23 cellular contexts compared by ENCODE assay signal in genomic region chr6:105495515-105495914, GRCh38.
DNase-seq lines count a peak whose midpoint lies in the region; ATAC-seq and TF ChIP-seq lines count a peak whose summit lies in the region.
"Had no signal": no experiment of that assay in that cellular context is flagged by ENCODE, and none has a peak within 500 bp of the region (broad histone marks: within the 10 kb centered on the region; RNA-seq: fewer than 3 reads in every experiment).

No MANE protein-coding gene starts in this region.

- no peaks in the 10 kb centered on the region for H3K9me2 ChIP-seq in PC-3 (replicated peaks; ENCODE audit: low read length)

- peaks cover 16 to 18% of the 10 kb centered on the region in 2 donors for H3K4me1 Mint-ChIP-seq in natural killer cell treated with Interleukin-12 subunit alpha and Interleukin-12 subunit beta and Interleukin-15 and Interleukin-18, amount 100 ng/mL, for 72 hours (ENCODE audit: low read depth in 2 of 2)
- no peaks in the 10 kb centered on the region for H3K4me1 Mint-ChIP-seq in naive thymus-derived CD8-positive, alpha-beta T cell

- H3K4me3 Mint-ChIP-seq in natural killer cell treated with Interleukin-12 subunit alpha and Interleukin-12 subunit beta and Interleukin-15 and Interleukin-18, amount 100 ng/mL, for 72 hours, result no peak overlapping the region
- no peak overlapping the region for H3K4me3 Mint-ChIP-seq in naive thymus-derived CD8-positive, alpha-beta T cell
- H3K4me3 Mint-ChIP-seq: IgD-negative memory B cell, nephron progenitor cell had no signal

- peak; percentile 68 for DNase-seq in natural killer cell treated with Interleukin-12 subunit alpha and Interleukin-12 subunit beta and Interleukin-15 and Interleukin-18, amount 100 ng/mL, for 72 hours (ENCODE audit: low spot score)
- no peak for DNase-seq in stimulated activated CD4-positive, alpha-beta T cell treated with anti-CD3 and anti-CD28 coated beads, Interleukin-4, amount 100 ng/mL, for 4 hours
- no peak for DNase-seq in naive thymus-derived CD8-positive, alpha-beta T cell
- no peak for DNase-seq in PC-3
- DNase-seq: activated CD4-positive, CD25-positive, alpha-beta regulatory T cell; activated effector memory CD4-positive, alpha-beta T cell treated with Interleukin-2 at 50 U/mL for 16 hours; amniotic stem cell; BE2C; cerebellar nuclear complex; GDM1; hippocampal formation; mesendoderm; NCI-H446; nephron progenitor cell; SHP77 treated with DMSO at 0.1 percent for 48 hours; stimulated activated CD4-positive, alpha-beta T cell treated with anti-CD3 and anti-CD28 coated beads, Interleukin-12 subunit alpha, Interleukin-12 subunit beta, amount 100 ng/mL, for 4 hours; stimulated activated naive CD8-positive, alpha-beta T cell treated with anti-CD3 and anti-CD28 coated beads, Interleukin-15, Interleukin-2, amounts not matched to agents 100 U/mL and 50 U/mL, for 24 hours; upper lobe of left lung had no signal

- ATAC-seq in GM18867 (IDR thresholded peaks at IDR 0.05; ENCODE audit: unreplicated experiment), result peak; percentile 65
- peak; percentile 47 for ATAC-seq in GM21529 (IDR thresholded peaks at IDR 0.05; ENCODE audit: unreplicated experiment)
- peak; percentile 48 for ATAC-seq in HG03108 (IDR thresholded peaks at IDR 0.05; ENCODE audit: unreplicated experiment)
- peak; percentile 82 to 83 for ATAC-seq in natural killer cell treated with Interleukin-12 subunit alpha and Interleukin-12 subunit beta and Interleukin-15 and Interleukin-18, amount 100 ng/mL, for 72 hours
- ATAC-seq in SK-N-SH treated with all-trans-retinoic acid at 6 μM for 48 hours, result no peak
- ATAC-seq in naive thymus-derived CD8-positive, alpha-beta T cell, result no peak
- no peak for ATAC-seq in PC-3
- ATAC-seq: stimulated activated naive CD8-positive, alpha-beta T cell treated with anti-CD3 and anti-CD28 coated beads, Interleukin-15, Interleukin-2, amounts not matched to agents 100 U/mL and 50 U/mL, for 24 hours had no signal

- H3K9me3 Mint-ChIP-seq in natural killer cell treated with Interleukin-12 subunit alpha and Interleukin-12 subunit beta and Interleukin-15 and Interleukin-18, amount 100 ng/mL, for 72 hours, result no peaks in the 10 kb centered on the region
- no peaks in the 10 kb centered on the region for H3K9me3 Mint-ChIP-seq in naive thymus-derived CD8-positive, alpha-beta T cell
- H3K9me3 Mint-ChIP-seq: IgD-negative memory B cell, nephron progenitor cell had no signal

- intact Hi-C loops in PC-3 (cut with micrococcal nuclease), result no loop called here

- no peak overlapping the region for H3K27ac Mint-ChIP-seq in natural killer cell treated with Interleukin-12 subunit alpha and Interleukin-12 subunit beta and Interleukin-15 and Interleukin-18, amount 100 ng/mL, for 72 hours
- H3K27ac Mint-ChIP-seq in naive thymus-derived CD8-positive, alpha-beta T cell, result no peak overlapping the region
- H3K27ac Mint-ChIP-seq: IgD-negative memory B cell, nephron progenitor cell had no signal

- H3K27me3 ChIP-seq in PC-3 (ENCODE audit: low read length), result no peaks in the 10 kb centered on the region
- H3K27me3 ChIP-seq: upper lobe of left lung had no signal

- CTCF ChIA-PET in PC-3 (lab: Charles Lee), result no interaction called here

- BruUV-seq in PC-3 (replicated peaks; lab: Mats Ljungman, UMichigan), result no TSS peak

- TF ChIP-seq CTCF in PC-3 (conservative IDR thresholded peaks at IDR 0.05; ENCODE audit: low read depth, low read length), result no peak

- H3K36me3 Mint-ChIP-seq in natural killer cell treated with Interleukin-12 subunit alpha and Interleukin-12 subunit beta and Interleukin-15 and Interleukin-18, amount 100 ng/mL, for 72 hours, result no peaks in the 10 kb centered on the region
- H3K36me3 Mint-ChIP-seq in naive thymus-derived CD8-positive, alpha-beta T cell, result no peaks in the 10 kb centered on the region
- H3K36me3 Mint-ChIP-seq: IgD-negative memory B cell had no signal

- no peaks in the 10 kb centered on the region for H4K20me1 ChIP-seq in PC-3 (ENCODE audit: low read length)

- no peak overlapping the region for H3K4me2 ChIP-seq in PC-3 (ENCODE audit: low read length)

- H3K27ac ChIP-seq in PC-3 (ENCODE audit: low read length), result no peak overlapping the region
- H3K27ac ChIP-seq: upper lobe of left lung had no signal

- H3F3A ChIP-seq in PC-3 (ENCODE audit: low read length, unreplicated experiment), result no peaks in the 10 kb centered on the region

- H3K4me3 ChIP-seq in PC-3 (ENCODE audit: low read length), result no peak overlapping the region
- H3K4me3 ChIP-seq: upper lobe of left lung had no signal

- H3K79me2 ChIP-seq in PC-3 (ENCODE audit: low read length), result no peaks in the 10 kb centered on the region

- no peaks in the 10 kb centered on the region for H3K36me3 ChIP-seq in PC-3 (ENCODE audit: low read depth, low read length)
- H3K36me3 ChIP-seq: BE2C, upper lobe of left lung had no signal

- no peaks in the 10 kb centered on the region for H3K4me1 ChIP-seq in PC-3 (ENCODE audit: insufficient read depth, low read length)
- H3K4me1 ChIP-seq: BE2C had no signal

- H3K9me3 ChIP-seq in PC-3 (ENCODE audit: low read length), result no peaks in the 10 kb centered on the region
- H3K9me3 ChIP-seq: BE2C, upper lobe of left lung had no signal

- no peaks in the 10 kb centered on the region for H3K27me3 Mint-ChIP-seq in natural killer cell treated with Interleukin-12 subunit alpha and Interleukin-12 subunit beta and Interleukin-15 and Interleukin-18, amount 100 ng/mL, for 72 hours
- H3K27me3 Mint-ChIP-seq in naive thymus-derived CD8-positive, alpha-beta T cell, result peaks cover 0 to 2% (median 2%) of the 10 kb centered on the region in 5 donors
- H3K27me3 Mint-ChIP-seq: IgD-negative memory B cell had no signal

- H3K9ac ChIP-seq in PC-3 (ENCODE audit: low read length), result no peak overlapping the region

- H2AFZ ChIP-seq in PC-3 (ENCODE audit: low read length), result no peak overlapping the region

- POLR2A ChIA-PET in naive thymus-derived CD8-positive, alpha-beta T cell (lab: Charles Lee), result no interaction called here
- POLR2A ChIA-PET in PC-3 (lab: Charles Lee; ENCODE audit: unreplicated experiment), result no interaction called here

TF ChIP-seq in SK-N-SH treated with all-trans-retinoic acid at 6 μM for 48 hours, 23 proteins besides CTCF, POLR2A, EP300 and RAD21 (continues in another document):
- TF ChIP-seq CREB5 (CRISPR knock-in tag; IDR thresholded peaks at IDR 0.05; ENCODE audit: low read depth), result no peak
- TF ChIP-seq ZNF8 (CRISPR knock-in tag; IDR thresholded peaks at IDR 0.05), result no peak
- TF ChIP-seq CSDC2 (CRISPR knock-in tag; IDR thresholded peaks at IDR 0.05), result no peak
- no peak for TF ChIP-seq TSHZ2 (CRISPR knock-in tag; IDR thresholded peaks at IDR 0.05)
- TF ChIP-seq RARB (CRISPR knock-in tag; IDR thresholded peaks at IDR 0.05), result no peak
- TF ChIP-seq SNAI2 (CRISPR knock-in tag; IDR thresholded peaks at IDR 0.05), result no peak
- TF ChIP-seq BACH2 (CRISPR knock-in tag; IDR thresholded peaks at IDR 0.05; ENCODE audit: borderline replicate concordance), result no peak
- TF ChIP-seq ARNTL (CRISPR knock-in tag; IDR thresholded peaks at IDR 0.05; ENCODE audit: borderline replicate concordance, low read depth), result no peak
- no peak for TF ChIP-seq TOX (CRISPR knock-in tag; IDR thresholded peaks at IDR 0.05; ENCODE audit: borderline replicate concordance)
- no peak for TF ChIP-seq TCF4 (CRISPR knock-in tag; IDR thresholded peaks at IDR 0.05; ENCODE audit: borderline replicate concordance)
- no peak for TF ChIP-seq OSR1 (CRISPR knock-in tag; IDR thresholded peaks at IDR 0.05)
- no peak for TF ChIP-seq ISL1 (CRISPR knock-in tag; IDR thresholded peaks at IDR 0.05)
- TF ChIP-seq ESRRG (CRISPR knock-in tag; IDR thresholded peaks at IDR 0.05), result no peak

Comparison
In these comparisons a context has a peak if more than half of its experiments do, and no peak if none do; other contexts are left out.
1. ATAC-seq: peak in GM18867 (single experiment), GM21529 (single experiment), HG03108 (single experiment) and natural killer cell treated with Interleukin-12 subunit alpha and Interleukin-12 subunit beta and Interleukin-15 and Interleukin-18, amount 100 ng/mL, for 72 hours (2 of 2); none in SK-N-SH treated with all-trans-retinoic acid at 6 μM for 48 hours (single experiment), naive thymus-derived CD8-positive, alpha-beta T cell (0 of 2) and PC-3 (single experiment).